8 cellular contexts compared by ENCODE assay signal in genomic region chr22:41925783-41926460, GRCh38. TPM values are rescaled to one million over a fixed set of nuclear protein-coding genes. Genes with fewer than 3 reads are reported as not detected.
DNase-seq lines count a peak whose midpoint lies in the region; ATAC-seq and TF ChIP-seq lines count a peak whose summit lies in the region.

No MANE protein-coding gene starts in this region.

- H3K27ac ChIP-seq in psoas muscle: no peak overlapping the region

- H3K36me3 Mint-ChIP-seq in activated T-cell treated with anti-CD3 and anti-CD28 coated beads, Interleukin-2, amount 50 U/mL, for 4 hours (ENCODE audit: insufficient read depth): peaks cover 2% of the 10 kb centered on the region

- peaks cover 24% of the 10 kb centered on the region for H3K4me1 Mint-ChIP-seq in activated T-cell treated with anti-CD3 and anti-CD28 coated beads, Interleukin-2, amount 50 U/mL, for 4 hours (ENCODE audit: low read depth)

- in situ Hi-C loops in HAP-1 (cut with MboI; ENCODE audit: low sequenced_read_pairs): no loop called here

- H3K4me1 ChIP-seq in HAP-1 (peaks cover 3% of the 10 kb centered on the region; the same call in 1 of the 2 replicates), psoas muscle (no peaks in the 10 kb centered on the region)

- DNase-seq in DMS114 treated with DMSO at 0.1 percent for 48 hours (lab: John Stamatoyannopoulos, UW; ENCODE audit: unreplicated experiment) (peak; percentile 28), HAP-1 (ENCODE audit: low spot score in 2 of 2) (peak; percentile 59 to 85), NOMO-1 (lab: John Stamatoyannopoulos, UW; ENCODE audit: unreplicated experiment in 2 of 2) (peak; percentile 57 to 79), fibroblast of villous mesenchyme (ENCODE audit: low read depth) (peak; percentile 55), psoas muscle (peak; percentile 75 to 90), NCI-H510A treated with DMSO at 0.1 percent for 48 hours (lab: John Stamatoyannopoulos, UW) (no peak)
- peak; percentile 76 for DNase-seq in activated T-cell treated with anti-CD3 and anti-CD28 coated beads, Interleukin-2, amount 50 U/mL, for 4 hours

- 5 to 6% (median 6%) methylated on average over 31 to 44 of the region's 48 CpGs for WGBS in psoas muscle, 3 donors

- H3K27me3 Mint-ChIP-seq in activated T-cell treated with anti-CD3 and anti-CD28 coated beads, Interleukin-2, amount 50 U/mL, for 4 hours (ENCODE audit: low read depth): peaks cover 4% of the 10 kb centered on the region

- peaks cover 6% of the 10 kb centered on the region for H3K27me3 ChIP-seq in HAP-1 (ENCODE audit: low read depth)
- H3K27me3 ChIP-seq in psoas muscle (ENCODE audit: insufficient read depth in 3 of 3, low read length in 2 of 3): peaks cover 0 to 3% (median 2%) of the 10 kb centered on the region in 3 donors

- H3K4me3 Mint-ChIP-seq in activated T-cell treated with anti-CD3 and anti-CD28 coated beads, Interleukin-2, amount 50 U/mL, for 4 hours: peak overlapping the region; percentile 82

- no peaks in the 10 kb centered on the region for H3K9me3 Mint-ChIP-seq in activated T-cell treated with anti-CD3 and anti-CD28 coated beads, Interleukin-2, amount 50 U/mL, for 4 hours

- H3K36me3 ChIP-seq in HAP-1 (replicated peaks) (no peaks in the 10 kb centered on the region), psoas muscle (ENCODE audit: insufficient read depth in 1 of 2, low read depth in 1 of 2) (no peaks in the 10 kb centered on the region)

- intact Hi-C loops in psoas muscle (cut with DNase I): no loop called here

- H3K4me3 ChIP-seq in HAP-1 (peak overlapping the region; percentile 23), fibroblast of villous mesenchyme (ENCODE audit: low read depth, low read length) (peak overlapping the region; percentile 40), psoas muscle (peak overlapping the region; percentile 69)

- H3K9me3 ChIP-seq in HAP-1 (no peaks in the 10 kb centered on the region), psoas muscle (no peaks in the 10 kb centered on the region)

- ATAC-seq in activated T-cell treated with anti-CD3 and anti-CD28 coated beads, Interleukin-2, amount 50 U/mL, for 4 hours: peak; percentile 86 to 90
- ATAC-seq in psoas muscle (peak; percentile 89 to 92 (median 89)), GM21367 (IDR thresholded peaks at IDR 0.05; ENCODE audit: unreplicated experiment) (no peak)

- TF ChIP-seq CTCF in fibroblast of villous mesenchyme (IDR thresholded peaks at IDR 0.05; ENCODE audit: insufficient read depth, low read depth, low read length) (peak; percentile 62), psoas muscle (IDR thresholded peaks at IDR 0.05) (peak; percentile 75)

RNA-seq across cellular contexts. Expression of gene TNFRSF13C, which starts 0.7 kb away (rescaled TPM):
- 1 to 10 TPM; 6.1 to 7.6 (median 6.9) TPM for total RNA-seq in activated T-cell treated with anti-CD3 and anti-CD28 coated beads, Interleukin-2, amount 50 U/mL, for 4 hours
- total RNA-seq in fibroblast of villous mesenchyme: under 0.01 TPM in 2 replicates
- 1 to 10 TPM in 1 of 4 donors, under 1 TPM in 3; 0.20 to 1.4 (median 0.38) TPM for total RNA-seq in psoas muscle
- polyA plus RNA-seq in psoas muscle: under 1 TPM in 2 of 3 donors, not detected in 1; 0.01 to 0.05 TPM

RNA-seq across cellular contexts. Expression of gene SHISA8, which starts 11.0 kb away (rescaled TPM):
- total RNA-seq in activated T-cell treated with anti-CD3 and anti-CD28 coated beads, Interleukin-2, amount 50 U/mL, for 4 hours: 1 to 10 TPM; 3.9 to 5.6 (median 5.0) TPM
- not detected in 2 replicates for total RNA-seq in fibroblast of villous mesenchyme
- under 1 TPM in 3 of 4 donors, not detected in 1; 0.15 to 0.26 (median 0.26) TPM for total RNA-seq in psoas muscle
- polyA plus RNA-seq in psoas muscle: not detected

RNA-seq across cellular contexts. Expression of gene CENPM, which starts 21.0 kb away (rescaled TPM):
- total RNA-seq in activated T-cell treated with anti-CD3 and anti-CD28 coated beads, Interleukin-2, amount 50 U/mL, for 4 hours: 10 to 100 TPM; 40.7 to 52.2 (median 48.5) TPM
- total RNA-seq in fibroblast of villous mesenchyme (14.2 and 21.6 TPM in 2 replicates), psoas muscle (1 to 10 TPM in 2 of 4 donors, under 1 TPM in 1, not detected in 1; 0.59 to 2.3 (median 1.5) TPM)
- 1 to 10 TPM in 2 of 3 donors, under 1 TPM in 1; 0.52 to 1.2 (median 1.1) TPM for polyA plus RNA-seq in psoas muscle

RNA-seq across cellular contexts. Expression of gene SEPTIN3, which starts 43.3 kb away (rescaled TPM):
- 1 to 10 TPM in 1 of 3 donors, under 1 TPM in 2; 0.68 to 1.3 (median 0.84) TPM for total RNA-seq in activated T-cell treated with anti-CD3 and anti-CD28 coated beads, Interleukin-2, amount 50 U/mL, for 4 hours
- under 0.01 TPM in 2 replicates for total RNA-seq in fibroblast of villous mesenchyme
- under 1 TPM in 1 of 4 donors, not detected in 3; 0.06 TPM for total RNA-seq in psoas muscle
- polyA plus RNA-seq in psoas muscle: under 1 TPM; 0.03 to 0.14 (median 0.05) TPM
